In the genomic region with DNA sequence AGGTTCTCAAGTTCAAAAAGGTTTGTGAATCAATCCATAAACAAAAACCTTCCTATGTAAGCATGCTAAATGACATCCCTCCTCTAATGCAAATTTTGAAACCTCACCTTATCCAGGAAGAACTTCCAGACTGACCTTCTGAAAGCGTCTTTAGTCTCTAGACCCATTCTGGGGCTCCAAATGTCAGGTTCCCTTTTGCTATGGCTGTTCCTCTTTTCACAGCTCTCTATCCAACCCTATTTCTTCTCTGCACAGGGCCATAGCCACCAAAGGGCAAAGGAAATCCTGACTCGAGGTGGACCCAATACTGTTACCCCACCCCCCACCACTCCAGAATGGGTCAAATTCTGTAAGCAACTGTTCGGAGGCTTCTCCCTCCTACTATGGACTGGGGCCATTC, we compare ENCODE assay signal across 19 cellular contexts. TPM values are rescaled to one million over a fixed set of nuclear protein-coding genes. Genes with fewer than 3 reads are reported as not detected.
DNase-seq lines count a peak whose midpoint lies in the region; ATAC-seq, FAIRE-seq and TF ChIP-seq lines count a peak whose summit lies in the region.
"Had no signal": no experiment of that assay in that cellular context is flagged by ENCODE, and none has a peak within 500 bp of the region (broad histone marks: within the 10 kb centered on the region; RNA-seq: fewer than 3 reads in every experiment).

No MANE protein-coding gene starts in this region.

- no peak for TF ChIP-seq EP300 in K562 (IDR thresholded peaks at IDR 0.05; ENCODE audit: low read length)

- H3K27me3 ChIP-seq in K562 (ENCODE audit: control insufficient read depth in 2 of 2, insufficient read depth in 2 of 2, low read length in 2 of 2) (peaks cover 10 to 30% of the 10 kb centered on the region in 2 experiments; a peak in 3 of 5 replicates), upper lobe of right lung (no peaks in the 10 kb centered on the region)

- no peak for FAIRE-seq in K562 (lab: Jason Lieb, UNC)
- FAIRE-seq: A549, H54 had no signal

- no peak overlapping the region for H3K9ac ChIP-seq in K562 (ENCODE audit: insufficient read depth in 1 of 2, low read depth in 2 of 2, low read length in 2 of 2)
- H3K9ac ChIP-seq: GM23248 had no signal

- BruUV-seq in K562 (replicated peaks; lab: Mats Ljungman, UMichigan): no TSS peak

- no peak for TF ChIP-seq RAD21 in K562 (CRISPR knock-in tag; conservative IDR thresholded peaks at IDR 0.05 in 1 of 2, IDR thresholded peaks at IDR 0.05 in 1 of 2)

- H3K36me3 ChIP-seq in K562 (ENCODE audit: control insufficient read depth, insufficient read depth, low read length) (no peaks in the 10 kb centered on the region), upper lobe of right lung (no peaks in the 10 kb centered on the region)
- H3K36me3 ChIP-seq: BE2C had no signal

- no peaks in the 10 kb centered on the region for H4K20me1 ChIP-seq in K562 (replicated peaks; ENCODE audit: control insufficient read depth, insufficient read depth, low read length)

- 10% methylated on average over 3 of the region's 3 CpGs for WGBS in K562 (ENCODE audit: insufficient coverage, low coverage, missing lambda C conversion rate)

- no peak for TF ChIP-seq CTCF in K562 (IDR thresholded peaks at IDR 0.05 in 2 of 3, conservative IDR thresholded peaks at IDR 0.05 in 1 of 3; ENCODE audit: insufficient read depth in 2 of 3, low read depth in 1 of 3, low read length in 3 of 3)
- no peak for TF ChIP-seq CTCF in upper lobe of right lung (IDR thresholded peaks at IDR 0.05)

- H3K79me2 ChIP-seq in K562 (ENCODE audit: control insufficient read depth, insufficient read depth, low read length): no peaks in the 10 kb centered on the region

- H2AFZ ChIP-seq in K562 (ENCODE audit: low read depth, low read length): no peak overlapping the region
- H2AFZ ChIP-seq: GM23248 had no signal

- CTCF ChIA-PET in K562 (lab: Yijun Ruan, JAX; ENCODE audit: low intra/inter-chr PET ratio): no interaction called here

- TF ChIP-seq POLR2A in K562 (conservative IDR thresholded peaks at IDR 0.05): no peak

- POLR2A ChIA-PET in K562 (lab: Yijun Ruan, JAX): no interaction called here

- H3K9me3 ChIP-seq in K562 (replicated peaks; ENCODE audit: control insufficient read depth, insufficient read depth, low read depth, low read length): no peaks in the 10 kb centered on the region
- no peaks in the 10 kb centered on the region for H3K9me3 ChIP-seq in upper lobe of right lung
- H3K9me3 ChIP-seq: A549, BE2C had no signal

- in situ Hi-C loops in K562 (cut with MboI): no loop called here

- intact Hi-C loops in K562 (cut with micrococcal nuclease) (no loop called here), upper lobe of right lung (cut with DNase I) (no loop called here)

- no peaks in the 10 kb centered on the region for H3K9me1 ChIP-seq in K562 (ENCODE audit: control insufficient read depth, insufficient read depth, low read length)

- H3K4me1 ChIP-seq in K562 (replicated peaks in 1 of 2; ENCODE audit: control insufficient read depth in 2 of 2, insufficient read depth in 2 of 2, low read length in 2 of 2): no peaks in the 10 kb centered on the region
- no peaks in the 10 kb centered on the region for H3K4me1 ChIP-seq in upper lobe of right lung
- H3K4me1 ChIP-seq: BE2C had no signal

- H3K27ac ChIP-seq in K562 (ENCODE audit: extremely low read depth, low read depth, low read length): no peak overlapping the region
- no peak overlapping the region for H3K27ac ChIP-seq in upper lobe of right lung
- H3K27ac ChIP-seq: A549, C4-2B, GM23248, HL-60 had no signal

- no peak overlapping the region for H3K4me2 ChIP-seq in K562 (ENCODE audit: insufficient read depth, low read length)
- H3K4me2 ChIP-seq: A549 had no signal

- ATAC-seq in K562 (no peak), upper lobe of right lung (peak; percentile 50), HG02588 (IDR thresholded peaks at IDR 0.05; ENCODE audit: unreplicated experiment) (no peak)
- ATAC-seq: A549; CD8-positive, alpha-beta T cell; HCT116 had no signal

- DNase-seq in Kasumi-1 (lab: John Stamatoyannopoulos, UW) (peak; percentile 7 to 8), OCI-M1 (lab: John Stamatoyannopoulos, UW) (peak; percentile 14), K562 (ENCODE audit: extremely low read depth in 1 of 4, low spot score in 3 of 4) (no peak), upper lobe of right lung (no peak), NCI-H2196 treated with DMSO at 0.1 percent for 48 hours (lab: John Stamatoyannopoulos, UW; ENCODE audit: unreplicated experiment) (no peak), D341Med (ENCODE audit: low spot score) (no peak)
- DNase-seq: BE2C; CD8-positive, alpha-beta T cell; COR-L47; DND-41; GDM1; GM23248 had no signal

- H3K4me3 ChIP-seq in K562 (no peak overlapping the region), upper lobe of right lung (no peak overlapping the region)
- H3K4me3 ChIP-seq: A549, GM23248 had no signal

RNA-seq across cellular contexts. Expression of a gene that starts 3.4 kb away (rescaled TPM):
- not detected in 2 replicates for total RNA-seq in K562 (2011; cell fraction: chromatin; rRNA removed; ENCODE audit: low replicate concordance)
- not detected in 2 replicates for total RNA-seq in K562 (2011; cell fraction: nucleolus; rRNA removed)
- total RNA-seq in K562 (2011; cell fraction: nucleoplasm; rRNA removed): not detected in 2 replicates
- total RNA-seq in K562 (2014; rRNA removed) (not detected in 2 replicates), K562 (2014; rRNA removed; fragmentation: Illumina TruSeq; extraction: Trizol) (not detected in 2 replicates), K562 (2015; rRNA removed; fragmentation: Illumina TruSeq; extraction: Trizol) (not detected in 2 replicates), K562 (2021) (not detected in 2 replicates), upper lobe of right lung (0.96 TPM)
- polyA plus RNA-seq in K562 (2011; rRNA removed) (not detected in 2 replicates), K562 (2014; fragmentation: Illumina TruSeq; extraction: Trizol) (not detected in 2 replicates), K562 (2014; fragmentation: Nextera tagmentation; extraction: Ambion mirVana) (under 1 TPM in 1 of 2 experiments, not detected in 1; 0.07 TPM), K562 (2014; rRNA removed) (not detected in 2 replicates)
- not detected in 2 replicates for polyA plus RNA-seq in K562 (2011; cell fraction: cytosol; rRNA removed)
- polyA plus RNA-seq in K562 (2011; cell fraction: nucleus; rRNA removed): not detected in 2 replicates
- polyA plus RNA-seq in K562 (2012): 0.07 TPM in 1 of 2 replicates, not detected in the other
- polyA minus RNA-seq in K562 (2011; rRNA and poly(A)+ RNA removed): not detected in 2 replicates
- not detected in 2 replicates for polyA minus RNA-seq in K562 (2011; cell fraction: cytosol; rRNA and poly(A)+ RNA removed)
- polyA minus RNA-seq in K562 (2011; cell fraction: nucleus; rRNA and poly(A)+ RNA removed): not detected in 2 replicates
- total RNA-seq: CD8-positive, alpha-beta T cell; GM23248 had no signal
- polyA plus RNA-seq: A549, AG04450, GM23248 had no signal

RNA-seq across cellular contexts. Expression of a gene that starts 35.6 kb away (rescaled TPM):
- total RNA-seq in K562 (2011; cell fraction: chromatin; rRNA removed; ENCODE audit: low replicate concordance): not detected in 2 replicates
- total RNA-seq in K562 (2011; cell fraction: nucleolus; rRNA removed): not detected in 2 replicates
- total RNA-seq in K562 (2011; cell fraction: nucleoplasm; rRNA removed): not detected in 2 replicates
- not detected in 2 replicates for total RNA-seq in K562 (2014; rRNA removed)
- not detected in 2 replicates for total RNA-seq in K562 (2014; rRNA removed; fragmentation: Illumina TruSeq; extraction: Trizol)
- not detected in 2 replicates for total RNA-seq in K562 (2015; rRNA removed; fragmentation: Illumina TruSeq; extraction: Trizol)
- total RNA-seq in K562 (2021): not detected in 2 replicates
- not detected in 2 replicates for polyA plus RNA-seq in K562 (2011; rRNA removed)
- polyA plus RNA-seq in K562 (2011; cell fraction: cytosol; rRNA removed): not detected in 2 replicates
- polyA plus RNA-seq in K562 (2011; cell fraction: nucleus; rRNA removed): not detected in 2 replicates
- polyA plus RNA-seq in K562 (2012): 0.08 and 0.39 TPM in 2 replicates
- not detected in 2 replicates for polyA plus RNA-seq in K562 (2014; fragmentation: Illumina TruSeq; extraction: Trizol)
- not detected for polyA plus RNA-seq in K562 (2014; fragmentation: Nextera tagmentation; extraction: Ambion mirVana)
- not detected in 2 replicates for polyA plus RNA-seq in K562 (2014; rRNA removed)
- not detected in 2 replicates for polyA minus RNA-seq in K562 (2011; rRNA and poly(A)+ RNA removed)
- not detected in 2 replicates for polyA minus RNA-seq in K562 (2011; cell fraction: cytosol; rRNA and poly(A)+ RNA removed)
- polyA minus RNA-seq in K562 (2011; cell fraction: nucleus; rRNA and poly(A)+ RNA removed): not detected in 2 replicates
- 0.41 TPM for total RNA-seq in upper lobe of right lung
- total RNA-seq: CD8-positive, alpha-beta T cell had no signal
- polyA plus RNA-seq: GM23248 had no signal

RNA-seq across cellular contexts. Expression of a gene that starts 39.2 kb away (rescaled TPM):
- 0.21 and 1.2 TPM in 2 replicates for total RNA-seq in K562 (2011; cell fraction: chromatin; rRNA removed; ENCODE audit: low replicate concordance)
- total RNA-seq in K562 (2011; cell fraction: nucleolus; rRNA removed): 0.50 TPM in 1 of 2 replicates, not detected in the other
- total RNA-seq in K562 (2011; cell fraction: nucleoplasm; rRNA removed): 0.44 and 0.76 TPM in 2 replicates
- total RNA-seq in K562 (2014; rRNA removed) (not detected in 2 replicates), K562 (2014; rRNA removed; fragmentation: Illumina TruSeq; extraction: Trizol) (not detected in 2 replicates), K562 (2015; rRNA removed; fragmentation: Illumina TruSeq; extraction: Trizol) (not detected in 2 replicates), K562 (2021) (0.04 and 0.09 TPM in 2 replicates), upper lobe of right lung (5.6 TPM)
- polyA plus RNA-seq in K562 (2011; rRNA removed) (0.11 and 0.14 TPM in 2 replicates), K562 (2014; fragmentation: Illumina TruSeq; extraction: Trizol) (0.04 TPM in 1 of 2 replicates, not detected in the other), K562 (2014; fragmentation: Nextera tagmentation; extraction: Ambion mirVana) (not detected), K562 (2014; rRNA removed) (not detected in 2 replicates)
- 0.06 and 0.44 TPM in 2 replicates for polyA plus RNA-seq in K562 (2011; cell fraction: cytosol; rRNA removed)
- polyA plus RNA-seq in K562 (2011; cell fraction: nucleus; rRNA removed): 0.43 and 0.55 TPM in 2 replicates
- polyA plus RNA-seq in K562 (2012): 0.18 and 0.23 TPM in 2 replicates
- polyA minus RNA-seq in K562 (2011; rRNA and poly(A)+ RNA removed): 0.06 and 0.07 TPM in 2 replicates
- polyA minus RNA-seq in K562 (2011; cell fraction: cytosol; rRNA and poly(A)+ RNA removed): not detected in 2 replicates
- polyA minus RNA-seq in K562 (2011; cell fraction: nucleus; rRNA and poly(A)+ RNA removed): 0.13 and 0.22 TPM in 2 replicates
- total RNA-seq: CD8-positive, alpha-beta T cell had no signal

RNA-seq across cellular contexts. Expression of a gene that starts 50.4 kb away (rescaled TPM):
- 10.6 and 15.9 TPM in 2 replicates for total RNA-seq in K562 (2011; cell fraction: chromatin; rRNA removed; ENCODE audit: low replicate concordance)
- 10.9 and 11.2 TPM in 2 replicates for total RNA-seq in K562 (2011; cell fraction: nucleolus; rRNA removed)
- 16.1 and 27.3 TPM in 2 replicates for total RNA-seq in K562 (2011; cell fraction: nucleoplasm; rRNA removed)
- 23.4 and 32.7 TPM in 2 replicates for total RNA-seq in K562 (2014; rRNA removed)
- 43.0 and 43.5 TPM in 2 replicates for total RNA-seq in K562 (2014; rRNA removed; fragmentation: Illumina TruSeq; extraction: Trizol)
- 34.4 and 34.8 TPM in 2 replicates for total RNA-seq in K562 (2015; rRNA removed; fragmentation: Illumina TruSeq; extraction: Trizol)
- 32.3 and 35.4 TPM in 2 replicates for total RNA-seq in K562 (2021)
- 78.7 and 139 TPM in 2 replicates for polyA plus RNA-seq in K562 (2011; rRNA removed)
- 70.2 and 90.8 TPM in 2 replicates for polyA plus RNA-seq in K562 (2011; cell fraction: cytosol; rRNA removed)
- 36.1 and 50.9 TPM in 2 replicates for polyA plus RNA-seq in K562 (2011; cell fraction: nucleus; rRNA removed)
- 40.4 and 51.5 TPM in 2 replicates for polyA plus RNA-seq in K562 (2012)
- 155 and 175 TPM in 2 replicates for polyA plus RNA-seq in K562 (2014; fragmentation: Illumina TruSeq; extraction: Trizol)
- polyA plus RNA-seq in K562 (2014; fragmentation: Nextera tagmentation; extraction: Ambion mirVana): 10 to 100 TPM in 1 of 2 experiments, 1 to 10 TPM in 1; 8.2 to 11.9 TPM
- polyA plus RNA-seq in K562 (2014; rRNA removed): 54.3 and 58.5 TPM in 2 replicates
- 35.0 and 68.8 TPM in 2 replicates for polyA minus RNA-seq in K562 (2011; rRNA and poly(A)+ RNA removed)
- polyA minus RNA-seq in K562 (2011; cell fraction: cytosol; rRNA and poly(A)+ RNA removed): 23.9 and 34.5 TPM in 2 replicates
- 5.3 and 7.7 TPM in 2 replicates for polyA minus RNA-seq in K562 (2011; cell fraction: nucleus; rRNA and poly(A)+ RNA removed)
- 175 TPM for total RNA-seq in upper lobe of right lung

RNA-seq across cellular contexts. Expression of a gene that starts 56.4 kb away (rescaled TPM):
- total RNA-seq in K562 (2011; cell fraction: chromatin; rRNA removed; ENCODE audit: low replicate concordance): 8.1 and 30.2 TPM in 2 replicates
- total RNA-seq in K562 (2011; cell fraction: nucleolus; rRNA removed): 35.5 and 43.4 TPM in 2 replicates
- total RNA-seq in K562 (2011; cell fraction: nucleoplasm; rRNA removed): 16.0 and 20.1 TPM in 2 replicates
- total RNA-seq in K562 (2014; rRNA removed) (7.3 and 8.6 TPM in 2 replicates), K562 (2014; rRNA removed; fragmentation: Illumina TruSeq; extraction: Trizol) (0.93 and 1.4 TPM in 2 replicates), K562 (2015; rRNA removed; fragmentation: Illumina TruSeq; extraction: Trizol) (3.2 and 3.9 TPM in 2 replicates), K562 (2021) (11.7 and 12.5 TPM in 2 replicates), upper lobe of right lung (37.5 TPM)
- polyA plus RNA-seq in K562 (2011; rRNA removed) (3.9 and 10.0 TPM in 2 replicates), K562 (2014; fragmentation: Illumina TruSeq; extraction: Trizol) (3.1 and 5.9 TPM in 2 replicates), K562 (2014; fragmentation: Nextera tagmentation; extraction: Ambion mirVana) (under 1 TPM; 0.32 to 0.35 TPM), K562 (2014; rRNA removed) (7.1 and 7.6 TPM in 2 replicates)
- polyA plus RNA-seq in K562 (2011; cell fraction: cytosol; rRNA removed): 8.4 and 14.8 TPM in 2 replicates
- polyA plus RNA-seq in K562 (2011; cell fraction: nucleus; rRNA removed): 22.5 and 32.3 TPM in 2 replicates
- 10.3 and 16.7 TPM in 2 replicates for polyA plus RNA-seq in K562 (2012)
- 1.6 and 3.2 TPM in 2 replicates for polyA minus RNA-seq in K562 (2011; rRNA and poly(A)+ RNA removed)
- 4.3 and 9.0 TPM in 2 replicates for polyA minus RNA-seq in K562 (2011; cell fraction: cytosol; rRNA and poly(A)+ RNA removed)
- polyA minus RNA-seq in K562 (2011; cell fraction: nucleus; rRNA and poly(A)+ RNA removed): 5.4 and 6.7 TPM in 2 replicates

Comparison
In these comparisons a context has a peak if more than half of its experiments do, and no peak if none do; other contexts are left out.
1. DNase-seq: peak in Kasumi-1 (2 of 2) and OCI-M1 (single experiment); none in K562 (0 of 4), upper lobe of right lung (single experiment), NCI-H2196 treated with DMSO at 0.1 percent for 48 hours (single experiment) and D341Med (single experiment).